Comparison of ENCODE assay signal across 9 cellular contexts in genomic region chr3:52606373-52607085, GRCh38.
DNase-seq lines count a peak whose midpoint lies in the region; ATAC-seq, FAIRE-seq and TF ChIP-seq lines count a peak whose summit lies in the region.
"Had no signal": no experiment of that assay in that cellular context is flagged by ENCODE, and none has a peak within 500 bp of the region (broad histone marks: within the 10 kb centered on the region; RNA-seq: fewer than 3 reads in every experiment).

No MANE protein-coding gene starts in this region.

- H3K4me3 ChIP-seq in K562 = no peak overlapping the region

- DNase-seq in ACHN (peak; percentile 38), LHCN-M2 (ENCODE audit: low read depth) (peak; percentile 25), K562 (ENCODE audit: extremely low read depth in 1 of 4, low spot score in 3 of 4) (peak in 3 of 4 experiments; percentile 5 to 27 (median 14)), kidney tubule cell (ENCODE audit: low spot score) (peak; percentile 90), mesenteric fat pad (ENCODE audit: low spot score) (no peak)
- no peak for DNase-seq in stimulated activated naive CD8-positive, alpha-beta T cell treated with anti-CD3 and anti-CD28 coated beads, Interleukin-15, Interleukin-2, amounts not matched to agents 100 U/mL and 50 U/mL, for 24 hours

- H4K20me1 ChIP-seq in K562 (replicated peaks; ENCODE audit: control insufficient read depth, insufficient read depth, low read length) = no peaks in the 10 kb centered on the region

- no peak overlapping the region for H2AFZ ChIP-seq in K562 (ENCODE audit: low read depth, low read length)

- no peaks in the 10 kb centered on the region for H3K9me1 ChIP-seq in K562 (ENCODE audit: control insufficient read depth, insufficient read depth, low read length)

- no peak overlapping the region for H3K4me2 ChIP-seq in K562 (ENCODE audit: insufficient read depth, low read length)

- H3K4me1 ChIP-seq in K562 (replicated peaks in 1 of 2; ENCODE audit: control insufficient read depth in 2 of 2, insufficient read depth in 2 of 2, low read length in 2 of 2) = peaks cover 0 to 3% of the 10 kb centered on the region in 2 experiments; a peak in 2 of 5 replicates

- H3K9ac ChIP-seq in K562 (ENCODE audit: insufficient read depth in 1 of 2, low read depth in 2 of 2, low read length in 2 of 2) = no peak overlapping the region

- BruUV-seq in K562 (replicated peaks; lab: Mats Ljungman, UMichigan) = no TSS peak

- ATAC-seq in K562 = peak; percentile 39; the same call in 1 of the 3 replicates
- ATAC-seq in GM21390 (IDR thresholded peaks at IDR 0.05; ENCODE audit: unreplicated experiment) = no peak
- no peak for ATAC-seq in stimulated activated naive CD8-positive, alpha-beta T cell treated with anti-CD3 and anti-CD28 coated beads, Interleukin-15, Interleukin-2, amounts not matched to agents 100 U/mL and 50 U/mL, for 24 hours
- ATAC-seq in activated CD4-positive, CD25-positive, alpha-beta regulatory T cell treated with anti-CD3 and anti-CD28 coated beads, Interleukin-2, amount 50 U/mL, for 24 hours = no peak

- no peaks in the 10 kb centered on the region for H3K9me3 ChIP-seq in K562 (replicated peaks; ENCODE audit: control insufficient read depth, insufficient read depth, low read depth, low read length)

- WGBS in K562 (ENCODE audit: insufficient coverage, low coverage, missing lambda C conversion rate) = 84% methylated on average over 5 of the region's 5 CpGs

- H3K27me3 ChIP-seq in K562 (ENCODE audit: control insufficient read depth in 2 of 2, insufficient read depth in 2 of 2, low read length in 2 of 2) = no peaks in the 10 kb centered on the region

- TF ChIP-seq CTCF in K562 (IDR thresholded peaks at IDR 0.05 in 2 of 3, conservative IDR thresholded peaks at IDR 0.05 in 1 of 3; ENCODE audit: insufficient read depth in 2 of 3, low read depth in 1 of 3, low read length in 3 of 3) = no peak

- intact Hi-C loops in K562 (cut with micrococcal nuclease) = no loop called here

- in situ Hi-C loops in ACHN (cut with HindIII; ENCODE audit: low pct_ligation_motif_present, low pct_unique_long_range_greater_than_20kb, low sequenced_read_pairs) (no loop called here), K562 (cut with MboI) (no loop called here)

- TF ChIP-seq RAD21 in K562 (CRISPR knock-in tag; conservative IDR thresholded peaks at IDR 0.05 in 1 of 2, IDR thresholded peaks at IDR 0.05 in 1 of 2) = no peak

- H3K36me3 ChIP-seq in K562 (ENCODE audit: control insufficient read depth, insufficient read depth, low read length) = peaks cover 55% of the 10 kb centered on the region

- no peak overlapping the region for H3K27ac ChIP-seq in K562 (ENCODE audit: extremely low read depth, low read depth, low read length)

- POLR2A ChIA-PET in K562 (lab: Yijun Ruan, JAX) = interaction anchor here (0.6 kb wide), 1 partner anchor 20 kb away, joined by 4 read pairs; no protein-coding TSS in a partner anchor

- no peak for FAIRE-seq in K562 (lab: Jason Lieb, UNC)
- FAIRE-seq: TTC549 had no signal

- CTCF ChIA-PET in K562 (lab: Yijun Ruan, JAX; ENCODE audit: low intra/inter-chr PET ratio) = no interaction called here

- no peak for TF ChIP-seq EP300 in K562 (IDR thresholded peaks at IDR 0.05; ENCODE audit: low read length)

- H3K79me2 ChIP-seq in K562 (ENCODE audit: control insufficient read depth, insufficient read depth, low read length) = no peaks in the 10 kb centered on the region

- no peak for TF ChIP-seq POLR2A in K562 (conservative IDR thresholded peaks at IDR 0.05)

TF ChIP-seq in K562, 482 proteins besides CTCF, POLR2A, EP300 and RAD21 (continues in another document):
- peak; percentile 79 for TF ChIP-seq ZNF316 (IDR thresholded peaks at IDR 0.05)
- no peak for TF ChIP-seq MCM3 (IDR thresholded peaks at IDR 0.05)
- TF ChIP-seq NFIC (IDR thresholded peaks at IDR 0.05) = peak; percentile 72
- no peak for TF ChIP-seq ZNF146 (CRISPR knock-in tag; IDR thresholded peaks at IDR 0.05; ENCODE audit: unreplicated experiment)
- TF ChIP-seq C11orf30 (IDR thresholded peaks at IDR 0.05; ENCODE audit: low read depth) = peak; percentile 84
- TF ChIP-seq HNRNPLL (IDR thresholded peaks at IDR 0.05; ENCODE audit: low read depth, low read length, poor library complexity, severe bottlenecking) = no peak
- TF ChIP-seq NFE2 (IDR thresholded peaks at IDR 0.05; ENCODE audit: low read depth) = peak; percentile 82
- peak; percentile 36; the same call in 1 of the 2 replicates for TF ChIP-seq MAFK (IDR thresholded peaks at IDR 0.05; ENCODE audit: low read length)
- TF ChIP-seq FOXO4 (CRISPR knock-in tag; IDR thresholded peaks at IDR 0.05) = no peak
- TF ChIP-seq HDAC8 (tag; IDR thresholded peaks at IDR 0.05) = no peak
- TF ChIP-seq PBX2 (CRISPR knock-in tag; IDR thresholded peaks at IDR 0.05; ENCODE audit: low read depth) = no peak
- TF ChIP-seq PBX2 (tag; conservative IDR thresholded peaks at IDR 0.05; ENCODE audit: low read depth) = 0 out of 2 replicates have a peak, but pooled peaks have one; percentile 23
- TF ChIP-seq ZEB2 (IDR thresholded peaks at IDR 0.05) = 0 out of 2 replicates have a peak, but pooled peaks have one; percentile 18
- no peak; the same call in 1 of the 2 replicates for TF ChIP-seq JUND (IDR thresholded peaks at IDR 0.05; ENCODE audit: borderline replicate concordance, low read depth, low read length)
- peak; percentile 43; the same call in 1 of the 3 replicates for TF ChIP-seq JUND (tag; IDR thresholded peaks at IDR 0.05; ENCODE audit: borderline replicate concordance, low read depth, low read length)
- no peak for TF ChIP-seq DDX20 (tag; IDR thresholded peaks at IDR 0.05; ENCODE audit: low read depth)
- TF ChIP-seq SRSF7 (optimal IDR thresholded peaks at IDR 0.05; ENCODE audit: low read depth, low read length) = no peak
- TF ChIP-seq SOX6 (IDR thresholded peaks at IDR 0.05) = peak; percentile 61; the same call in 1 of the 2 replicates
- peak; percentile 66 for TF ChIP-seq MEIS2 (IDR thresholded peaks at IDR 0.05; ENCODE audit: partially characterized antibody)

Comparison
In these comparisons a context has a peak if more than half of its experiments do, and no peak if none do; other contexts are left out.
1. DNase-seq: peak in ACHN (single experiment), LHCN-M2 (single experiment), K562 (3 of 4) and kidney tubule cell (single experiment); none in mesenteric fat pad (single experiment) and stimulated activated naive CD8-positive, alpha-beta T cell treated with anti-CD3 and anti-CD28 coated beads, Interleukin-15, Interleukin-2, amounts not matched to agents 100 U/mL and 50 U/mL, for 24 hours (single experiment).